In the genomic region with DNA sequence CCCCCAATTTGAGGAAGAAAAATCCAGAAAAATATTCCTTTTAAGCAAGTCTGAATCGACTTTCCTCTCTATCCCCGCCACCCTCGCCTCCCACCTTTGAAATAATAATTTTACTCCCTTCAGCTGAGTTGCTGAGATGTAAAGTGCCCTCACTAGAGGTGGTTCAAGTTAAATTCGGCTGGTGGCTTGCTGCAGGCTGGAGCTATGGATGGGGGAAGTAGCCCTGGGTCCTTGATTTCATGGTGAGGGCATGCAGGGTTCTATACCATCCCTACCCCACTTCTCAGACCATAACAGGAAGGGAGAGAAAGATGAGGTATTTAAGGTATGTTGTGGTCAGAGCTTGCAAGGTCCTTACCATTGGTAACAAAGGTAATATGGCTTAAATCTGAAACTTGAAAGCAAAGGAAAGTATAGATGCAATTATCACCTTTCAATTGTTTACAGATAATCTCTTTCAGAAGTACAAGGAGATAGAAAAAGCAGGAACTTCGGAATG, we compare ENCODE assay signal across 8 cellular contexts.
DNase-seq lines count a peak whose midpoint lies in the region; ATAC-seq and TF ChIP-seq lines count a peak whose summit lies in the region.

No MANE protein-coding gene starts in this region.

- H3K27ac Mint-ChIP-seq in CD8-positive, alpha-beta T cell = peak overlapping the region; percentile 97
- peak overlapping the region in 1 of 7 donors; percentile 50 for H3K27ac Mint-ChIP-seq in CD14-positive monocyte

- intact Hi-C loops in CD8-positive, alpha-beta T cell (cut with DNase I, micrococcal nuclease) = loop anchor here in 1 of 2 experiments (5.0 kb wide), 1 partner anchor 311 kb away; no protein-coding TSS in a partner anchor
- intact Hi-C loops in ascending aorta (cut with DNase I) (loop anchor here (5.0 to 10.0 kb wide), 2 partner anchors 54 to 311 kb away; no protein-coding TSS in a partner anchor), mucosa of descending colon (cut with DNase I, micrococcal nuclease) (no loop called here), CD14-positive monocyte (cut with micrococcal nuclease) (no loop called here)

- ATAC-seq in CD8-positive, alpha-beta T cell = no peak
- ATAC-seq in mucosa of descending colon (peak; percentile 14), HG02759 (IDR thresholded peaks at IDR 0.05; ENCODE audit: unreplicated experiment) (no peak), GM19467 (IDR thresholded peaks at IDR 0.05; ENCODE audit: unreplicated experiment) (no peak)

- H3K36me3 Mint-ChIP-seq in CD8-positive, alpha-beta T cell = peaks cover 14% of the 10 kb centered on the region
- no peaks in the 10 kb centered on the region for H3K36me3 Mint-ChIP-seq in CD14-positive monocyte

- H3K36me3 ChIP-seq in CD8-positive, alpha-beta T cell (ENCODE audit: insufficient read depth, low read length) = no peaks in the 10 kb centered on the region
- no peaks in the 10 kb centered on the region for H3K36me3 ChIP-seq in ascending aorta
- H3K36me3 ChIP-seq in mucosa of descending colon (ENCODE audit: low read depth) = no peaks in the 10 kb centered on the region

- peaks cover 65% of the 10 kb centered on the region for H3K4me1 Mint-ChIP-seq in CD8-positive, alpha-beta T cell (ENCODE audit: low read depth)
- H3K4me1 Mint-ChIP-seq in CD14-positive monocyte = peaks cover 18% of the 10 kb centered on the region

- DNase-seq in CD8-positive, alpha-beta T cell = no peak
- DNase-seq in HL-60 (ENCODE audit: low read depth in 1 of 2, low spot score in 1 of 2) = peak in 1 of 2 experiments; percentile 3
- DNase-seq in ascending aorta (ENCODE audit: low spot score in 2 of 2) = no peak
- no peak for DNase-seq in mucosa of descending colon
- no peak for DNase-seq in NCI-H1048 (lab: John Stamatoyannopoulos, UW)
- no peak for DNase-seq in CD14-positive monocyte (ENCODE audit: low spot score)

- POLR2A ChIA-PET in CD8-positive, alpha-beta T cell (lab: Charles Lee) = interaction anchor here (0.7 to 3.0 kb wide), 10 partner anchors 7 to 293 kb away, joined by 3 to 15 read pairs (median 4); no protein-coding TSS in a partner anchor

- H3K9me3 Mint-ChIP-seq in CD8-positive, alpha-beta T cell = no peaks in the 10 kb centered on the region
- H3K9me3 Mint-ChIP-seq in CD14-positive monocyte = peaks cover 0 to 2% (median 0%) of the 10 kb centered on the region in 7 donors

- no peaks in the 10 kb centered on the region for H3K27me3 ChIP-seq in CD8-positive, alpha-beta T cell (ENCODE audit: insufficient read depth, low read length)
- no peaks in the 10 kb centered on the region for H3K27me3 ChIP-seq in HL-60 (ENCODE audit: insufficient read depth, poor library complexity, severe bottlenecking)
- H3K27me3 ChIP-seq in ascending aorta = no peaks in the 10 kb centered on the region

- H3K27ac ChIP-seq in CD8-positive, alpha-beta T cell (ENCODE audit: low read depth, low read length) = peak overlapping the region; percentile 53
- peak overlapping the region; percentile 70 for H3K27ac ChIP-seq in HL-60 (replicated peaks)
- peak overlapping the region; percentile 73 to 76 for H3K27ac ChIP-seq in ascending aorta

- H3K4me1 ChIP-seq in CD8-positive, alpha-beta T cell (ENCODE audit: insufficient read depth, low read length) = peaks cover 56% of the 10 kb centered on the region
- H3K4me1 ChIP-seq in ascending aorta (peaks cover 3 to 15% of the 10 kb centered on the region in 2 donors), mucosa of descending colon (ENCODE audit: low read depth) (peaks cover 8% of the 10 kb centered on the region)

- no peak for TF ChIP-seq CTCF in CD8-positive, alpha-beta T cell (IDR thresholded peaks at IDR 0.05)
- no peak for TF ChIP-seq CTCF in HL-60 (IDR thresholded peaks at IDR 0.05; ENCODE audit: insufficient read depth, low read length)
- no peak for TF ChIP-seq CTCF in ascending aorta (IDR thresholded peaks at IDR 0.05)
- no peak for TF ChIP-seq CTCF in mucosa of descending colon (IDR thresholded peaks at IDR 0.05)
- TF ChIP-seq CTCF in CD14-positive monocyte (IDR thresholded peaks at IDR 0.05) = no peak

- CTCF ChIA-PET in CD8-positive, alpha-beta T cell (lab: Charles Lee) = interaction anchor here (0.9 to 3.9 kb wide), 9 partner anchors 11 to 313 kb away, joined by 3 to 37 read pairs (median 4); no protein-coding TSS in a partner anchor

- peak overlapping the region; percentile 72 for H3K4me3 ChIP-seq in CD8-positive, alpha-beta T cell (ENCODE audit: low read depth, low read length)
- H3K4me3 ChIP-seq in HL-60 (replicated peaks; ENCODE audit: insufficient read depth, low read length) = no peak overlapping the region
- H3K4me3 ChIP-seq in ascending aorta = peak overlapping the region in 1 of 2 donors; percentile 73
- no peak overlapping the region for H3K4me3 ChIP-seq in mucosa of descending colon

- H3K4me3 Mint-ChIP-seq in CD8-positive, alpha-beta T cell = peak overlapping the region; percentile 91
- no peak overlapping the region for H3K4me3 Mint-ChIP-seq in CD14-positive monocyte

- H3K27me3 Mint-ChIP-seq in CD8-positive, alpha-beta T cell (ENCODE audit: low read depth) = no peaks in the 10 kb centered on the region
- peaks cover 0 to 2% (median 0%) of the 10 kb centered on the region in 3 donors for H3K27me3 Mint-ChIP-seq in CD14-positive monocyte (ENCODE audit: low read depth in 3 of 3)

- no peaks in the 10 kb centered on the region for H3K9me3 ChIP-seq in CD8-positive, alpha-beta T cell (ENCODE audit: low read length)
- H3K9me3 ChIP-seq in ascending aorta (no peaks in the 10 kb centered on the region), mucosa of descending colon (no peaks in the 10 kb centered on the region)
